ENCODE assay signal across 8 cellular contexts in the genomic region with DNA sequence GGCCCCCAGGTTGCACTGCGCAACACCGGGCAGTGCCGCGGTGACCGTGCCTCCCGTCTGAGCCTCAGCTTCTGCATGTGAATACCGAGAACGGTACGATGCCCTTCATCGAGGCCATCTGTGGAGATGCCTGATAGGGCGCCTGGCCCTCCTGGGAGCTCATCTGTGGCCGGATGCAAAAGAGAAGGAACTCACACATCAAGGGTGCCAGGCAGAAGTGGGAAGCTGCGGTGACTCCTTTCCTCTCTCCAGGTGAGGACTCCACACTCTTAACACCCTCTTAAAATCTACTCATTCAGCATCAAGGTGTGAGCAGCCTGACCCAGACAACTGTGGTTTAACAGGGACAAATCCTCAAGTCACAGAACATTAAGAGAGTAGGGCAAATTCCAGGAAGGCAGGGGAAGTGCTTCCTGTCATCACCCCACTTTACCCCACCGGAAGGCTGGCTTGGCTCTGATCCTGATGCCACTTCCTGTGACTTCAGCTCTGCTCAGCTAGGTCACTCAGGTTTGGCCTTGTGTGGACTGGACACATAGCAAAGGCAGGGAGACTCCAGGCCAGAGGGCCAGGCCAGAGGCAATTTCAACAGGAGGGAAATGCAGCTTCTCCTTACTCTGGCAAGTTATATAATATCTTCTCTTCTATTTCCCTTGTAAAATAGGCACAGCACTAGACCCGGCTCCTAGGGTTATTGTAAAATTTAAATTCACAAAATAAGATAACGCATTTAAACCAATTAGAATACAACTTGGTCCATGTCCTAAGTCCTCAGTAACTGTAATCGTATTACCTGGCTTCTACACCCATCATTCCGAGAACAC.
A peak's percentile ranks its signal among the peaks of the same experiment; 100 is the strongest.
DNase-seq lines count a peak whose midpoint lies in the region; ATAC-seq, FAIRE-seq and TF ChIP-seq lines count a peak whose summit lies in the region.

No MANE protein-coding gene starts in this region.

- H4K20me1 ChIP-seq in OCI-LY3 (ENCODE audit: insufficient read depth, low read length) (no peaks in the 10 kb centered on the region), astrocyte (ENCODE audit: insufficient read depth, low read length) (no peaks in the 10 kb centered on the region), MM.1S (ENCODE audit: insufficient read depth, low read length) (no peaks in the 10 kb centered on the region)

- peaks cover 6% of the 10 kb centered on the region for H3K27me3 Mint-ChIP-seq in astrocyte (ENCODE audit: low read depth, unreplicated experiment)
- H3K27me3 Mint-ChIP-seq in naive thymus-derived CD8-positive, alpha-beta T cell: no peaks in the 10 kb centered on the region

- TF ChIP-seq CTCF in OCI-LY3 (IDR thresholded peaks at IDR 0.05; ENCODE audit: low read depth, low read length): no peak
- TF ChIP-seq CTCF in astrocyte (IDR thresholded peaks at IDR 0.05; ENCODE audit: insufficient read depth, low read depth, low read length): no peak
- TF ChIP-seq CTCF in MM.1S (IDR thresholded peaks at IDR 0.05; ENCODE audit: low read length): no peak

- H3F3A ChIP-seq in MM.1S (ENCODE audit: insufficient read depth, low read length): no peaks in the 10 kb centered on the region

- ATAC-seq in naive thymus-derived CD8-positive, alpha-beta T cell: peak in 1 of 2 donors; percentile 34
- ATAC-seq in HG03342 (IDR thresholded peaks at IDR 0.05; ENCODE audit: unreplicated experiment): no peak

- no peaks in the 10 kb centered on the region for H3K36me3 Mint-ChIP-seq in astrocyte (ENCODE audit: low read depth, unreplicated experiment)
- H3K36me3 Mint-ChIP-seq in naive thymus-derived CD8-positive, alpha-beta T cell: no peaks in the 10 kb centered on the region

- H3K9ac ChIP-seq in OCI-LY3 (ENCODE audit: low read length) (no peak overlapping the region), astrocyte (ENCODE audit: low read length) (no peak overlapping the region), MM.1S (ENCODE audit: low read length) (no peak overlapping the region)

- H3K4me1 Mint-ChIP-seq in astrocyte (ENCODE audit: low read depth, unreplicated experiment): peaks cover 13% of the 10 kb centered on the region
- peaks cover 37 to 57% (median 41%) of the 10 kb centered on the region in 4 donors for H3K4me1 Mint-ChIP-seq in naive thymus-derived CD8-positive, alpha-beta T cell

- H3K36me3 ChIP-seq in OCI-LY3 (replicated peaks; ENCODE audit: low read depth, low read length) (no peaks in the 10 kb centered on the region), astrocyte (ENCODE audit: insufficient read depth, low read length) (no peaks in the 10 kb centered on the region), MM.1S (replicated peaks; ENCODE audit: insufficient read depth, low read length) (no peaks in the 10 kb centered on the region)

- H3K9me3 Mint-ChIP-seq in astrocyte (ENCODE audit: unreplicated experiment): no peaks in the 10 kb centered on the region
- no peaks in the 10 kb centered on the region for H3K9me3 Mint-ChIP-seq in naive thymus-derived CD8-positive, alpha-beta T cell

- H3K4me3 ChIP-seq in OCI-LY3 (ENCODE audit: low read length) (no peak overlapping the region), astrocyte (ENCODE audit: insufficient read depth, low read depth, low read length) (no peak overlapping the region), MM.1S (ENCODE audit: low read length) (no peak overlapping the region)

- H3K9me3 ChIP-seq in OCI-LY3 (ENCODE audit: insufficient read depth, low read length) (no peaks in the 10 kb centered on the region), astrocyte (ENCODE audit: insufficient read depth, low read depth, low read length) (no peaks in the 10 kb centered on the region), MM.1S (replicated peaks; ENCODE audit: insufficient read depth, low read length) (no peaks in the 10 kb centered on the region)

- H3K27ac ChIP-seq in OCI-LY3 (ENCODE audit: low read length): no peak overlapping the region
- no peak overlapping the region for H3K27ac ChIP-seq in astrocyte (ENCODE audit: low read depth, low read length)
- no peak overlapping the region for H3K27ac ChIP-seq in MM.1S (ENCODE audit: low read length)

- POLR2A ChIA-PET in naive thymus-derived CD8-positive, alpha-beta T cell (lab: Charles Lee): interaction anchor here (0.7 to 1.6 kb wide), 2 partner anchors 105 to 116 kb away, joined by 3 to 4 read pairs; a partner anchor contains a TSS

- H3K4me2 ChIP-seq in OCI-LY3 (ENCODE audit: low read length): peak overlapping the region; percentile 18
- peak overlapping the region; percentile 40 for H3K4me2 ChIP-seq in astrocyte (ENCODE audit: low read length)
- H3K4me2 ChIP-seq in MM.1S (ENCODE audit: low read depth, low read length): no peak overlapping the region

- H3K4me3 Mint-ChIP-seq in astrocyte (ENCODE audit: unreplicated experiment): peak overlapping the region; percentile 40
- H3K4me3 Mint-ChIP-seq in naive thymus-derived CD8-positive, alpha-beta T cell: peak overlapping the region; percentile 42 to 79 (median 62)

- H3K4me1 ChIP-seq in OCI-LY3 (ENCODE audit: low read length): peaks cover 22% of the 10 kb centered on the region
- H3K4me1 ChIP-seq in astrocyte (ENCODE audit: insufficient read depth, low read length): peaks cover 25% of the 10 kb centered on the region
- H3K4me1 ChIP-seq in MM.1S (ENCODE audit: low read length): peaks cover 9% of the 10 kb centered on the region

- FAIRE-seq in astrocyte (lab: Jason Lieb, UNC): peak; percentile 50

- no peaks in the 10 kb centered on the region for H3K79me2 ChIP-seq in OCI-LY3 (ENCODE audit: low read length)
- no peaks in the 10 kb centered on the region for H3K79me2 ChIP-seq in astrocyte (ENCODE audit: insufficient read depth, low read length)
- no peaks in the 10 kb centered on the region for H3K79me2 ChIP-seq in MM.1S (ENCODE audit: low read length)

- H3K27ac Mint-ChIP-seq in astrocyte (ENCODE audit: unreplicated experiment): no peak overlapping the region
- H3K27ac Mint-ChIP-seq in naive thymus-derived CD8-positive, alpha-beta T cell: peak overlapping the region; percentile 48 to 96 (median 88)

- peak; percentile 63 for DNase-seq in GM03348 (ENCODE audit: low spot score)
- DNase-seq in astrocyte (ENCODE audit: low read depth): peak; percentile 39
- DNase-seq in naive thymus-derived CD8-positive, alpha-beta T cell: peak in 3 of 10 donors; percentile 20 to 25 (median 22)
- DNase-seq in NCI-H1092 treated with DMSO at 0.1 percent for 48 hours (lab: John Stamatoyannopoulos, UW): no peak
- no peak for DNase-seq in DMS79 treated with DMSO at 0.1 percent for 48 hours (lab: John Stamatoyannopoulos, UW)
- DNase-seq in MM.1S: no peak

- H3K27me3 ChIP-seq in OCI-LY3 (ENCODE audit: low read depth, low read length) (peaks cover 8% of the 10 kb centered on the region; the same call in 1 of the 2 replicates), astrocyte (ENCODE audit: insufficient read depth, low read length) (no peaks in the 10 kb centered on the region), MM.1S (replicated peaks; ENCODE audit: insufficient read depth, low read length) (no peaks in the 10 kb centered on the region)

- H3K9me2 ChIP-seq in MM.1S (replicated peaks; ENCODE audit: insufficient read depth, low read length): no peaks in the 10 kb centered on the region

- H2AFZ ChIP-seq in OCI-LY3 (ENCODE audit: low read depth, low read length) (peak overlapping the region; percentile 82; the same call in 1 of the 2 replicates), astrocyte (ENCODE audit: low read depth, low read length) (peak overlapping the region; percentile 53), MM.1S (ENCODE audit: low read length) (no peak overlapping the region)

Comparison
In these comparisons a context has a peak if more than half of its experiments do, and no peak if none do; other contexts are left out.
1. DNase-seq: peak in GM03348 (single experiment) and astrocyte (single experiment); none in NCI-H1092 treated with DMSO at 0.1 percent for 48 hours (single experiment), DMS79 treated with DMSO at 0.1 percent for 48 hours (single experiment) and MM.1S (single experiment).